Comparison of ENCODE assay signal across 1 cellular context in genomic region chr6:108453601-108454157, GRCh38.
TF ChIP-seq lines count a peak whose summit lies in the region.

No MANE protein-coding gene starts in this region.

TF ChIP-seq in SK-N-SH, 30 proteins besides CTCF, POLR2A, EP300 and RAD21 (continued from another document):
- TF ChIP-seq USF1 (IDR thresholded peaks at IDR 0.05; ENCODE audit: borderline replicate concordance, low read depth) = no peak
- TF ChIP-seq NFIC (IDR thresholded peaks at IDR 0.05; ENCODE audit: borderline replicate concordance) = no peak
- TF ChIP-seq PBX3 (IDR thresholded peaks at IDR 0.05) = no peak
- TF ChIP-seq REST (IDR thresholded peaks at IDR 0.05; ENCODE audit: low read depth, low read length) = no peak
- no peak for TF ChIP-seq TEAD4 (IDR thresholded peaks at IDR 0.05; ENCODE audit: borderline replicate concordance, insufficient read depth)
